8 cellular contexts compared by ENCODE assay signal in genomic region chr2:27380626-27381556, GRCh38. TPM values are rescaled to one million over a fixed set of nuclear protein-coding genes. Genes with fewer than 3 reads are reported as not detected.
DNase-seq lines count a peak whose midpoint lies in the region; ATAC-seq, FAIRE-seq and TF ChIP-seq lines count a peak whose summit lies in the region.

Gene ZNF513 (minus strand): TSS chr2:27380734. CDS start chr2:27380526, 208 bp downstream.

- peak; percentile 100 for FAIRE-seq in GM12891 (lab: Jason Lieb, UNC)
- no peak for FAIRE-seq in astrocyte (lab: Jason Lieb, UNC)
- no peak for FAIRE-seq in urothelium cell line (lab: Jason Lieb, UNC)

- H3K27ac Mint-ChIP-seq in astrocyte (ENCODE audit: unreplicated experiment), result peak within 1 kb of the TSS; percentile 92

- H3K27me3 Mint-ChIP-seq in astrocyte (ENCODE audit: low read depth, unreplicated experiment), result no peaks in the 10 kb centered on the region

- peaks cover 15% of the 10 kb centered on the region for H3K36me3 Mint-ChIP-seq in astrocyte (ENCODE audit: low read depth, unreplicated experiment)

- H3K4me1 Mint-ChIP-seq in astrocyte (ENCODE audit: low read depth, unreplicated experiment), result peaks cover 7% of the 10 kb centered on the region

- H2AFZ ChIP-seq in astrocyte (ENCODE audit: low read depth, low read length), result peak within 1 kb of the TSS; percentile 64

- no peaks in the 10 kb centered on the region for H3K27me3 ChIP-seq in astrocyte (ENCODE audit: insufficient read depth, low read length)

- no peaks in the 10 kb centered on the region for H3K9me3 ChIP-seq in astrocyte (ENCODE audit: insufficient read depth, low read depth, low read length)

- DNase-seq in GM12891 (ENCODE audit: insufficient read length, low spot score) (peak; percentile 94), NCI-H187 treated with DMSO at 0.1 percent for 48 hours (lab: John Stamatoyannopoulos, UW) (peak; percentile 75), T-helper 22 cell (ENCODE audit: low read depth) (peak; percentile 85), astrocyte (ENCODE audit: low read depth) (peak; percentile 89), hepatic stellate cell (ENCODE audit: low spot score) (peak; percentile 98), renal cortical epithelial cell (ENCODE audit: low read depth) (peak; percentile 82), urothelium cell line (ENCODE audit: low spot score) (no peak)

- TF ChIP-seq POLR2A in GM12891 (IDR thresholded peaks at IDR 0.05; ENCODE audit: low read depth, low read length), result peak; percentile 69

- H3K9me3 Mint-ChIP-seq in astrocyte (ENCODE audit: unreplicated experiment), result no peaks in the 10 kb centered on the region

- H3K27ac ChIP-seq in astrocyte (ENCODE audit: low read depth, low read length), result peak within 1 kb of the TSS; percentile 91

- peaks cover 52% of the 10 kb centered on the region for H3K36me3 ChIP-seq in astrocyte (ENCODE audit: insufficient read depth, low read length)

- H3K4me3 ChIP-seq in astrocyte (ENCODE audit: insufficient read depth, low read depth, low read length), result peak within 1 kb of the TSS; percentile 83

- TF ChIP-seq CTCF in astrocyte (IDR thresholded peaks at IDR 0.05; ENCODE audit: insufficient read depth, low read depth, low read length), result no peak

- H3K4me3 Mint-ChIP-seq in astrocyte (ENCODE audit: unreplicated experiment), result peak within 1 kb of the TSS; percentile 91

- H3K4me1 ChIP-seq in astrocyte (ENCODE audit: insufficient read depth, low read length), result peaks cover 12% of the 10 kb centered on the region

- H4K20me1 ChIP-seq in astrocyte (ENCODE audit: insufficient read depth, low read length), result peaks cover 18% of the 10 kb centered on the region

- ATAC-seq in HG02852 (IDR thresholded peaks at IDR 0.05; ENCODE audit: unreplicated experiment), result peak; percentile 92

- H3K79me2 ChIP-seq in astrocyte (ENCODE audit: insufficient read depth, low read length), result peaks cover 48% of the 10 kb centered on the region

- H3K4me2 ChIP-seq in astrocyte (ENCODE audit: low read length), result peak within 1 kb of the TSS; percentile 99

- peak within 1 kb of the TSS; percentile 97 for H3K9ac ChIP-seq in astrocyte (ENCODE audit: low read length)

TF ChIP-seq in GM12891, 5 proteins besides CTCF, POLR2A, EP300 and RAD21:
- TF ChIP-seq TAF1 (IDR thresholded peaks at IDR 0.05; ENCODE audit: low read depth, low read length) (peak; percentile 72), PAX5 (IDR thresholded peaks at IDR 0.05; ENCODE audit: insufficient read depth, low read length, severe bottlenecking) (no peak), POU2F2 (IDR thresholded peaks at IDR 0.05; ENCODE audit: low read depth, low read length) (peak; percentile 13; the same call in 1 of the 2 replicates), SPI1 (IDR thresholded peaks at IDR 0.05; ENCODE audit: low read depth, low read length) (0 out of 2 replicates have a peak, but pooled peaks have one; percentile 2), POLR2AphosphoS5 (IDR thresholded peaks at IDR 0.05; ENCODE audit: low read depth, low read length) (peak; percentile 81; the same call in 1 of the 2 replicates)

RNA-seq across cellular contexts. Expression of gene ZNF513, which starts in this region (rescaled TPM):
- 10.1 TPM for polyA plus RNA-seq in GM12891 (2012; ENCODE audit: low read depth, missing spikeins)
- 13.5 and 13.7 TPM in 2 replicates for total RNA-seq in astrocyte
- total RNA-seq in renal cortical epithelial cell, result 9.2 and 11.3 TPM in 2 replicates
